ENCODE assay signal across 8 cellular contexts in genomic region chr3:196942226-196942914, GRCh38. TPM values are rescaled to one million over a fixed set of nuclear protein-coding genes. Genes with fewer than 3 reads are reported as not detected.
A peak's percentile ranks its signal among the peaks of the same experiment; 100 is the strongest.
DNase-seq lines count a peak whose midpoint lies in the region; ATAC-seq and TF ChIP-seq lines count a peak whose summit lies in the region.

TSS of gene NCBP2 (minus strand) at chr3:196942528. CDS start at chr3:196942503, 25 bp downstream.

- H3K4me3 ChIP-seq in cardiac muscle cell: peak within 1 kb of the TSS; percentile 99
- peak within 1 kb of the TSS; percentile 99 for H3K4me3 ChIP-seq in trophoblast cell (ENCODE audit: low read depth, low read length)
- H3K4me3 ChIP-seq in transverse colon: peak within 1 kb of the TSS; percentile 97 to 100 (median 98)

- H3K9me3 ChIP-seq in cardiac muscle cell (ENCODE audit: low read depth) (no peaks in the 10 kb centered on the region), trophoblast cell (ENCODE audit: insufficient read depth, low read depth, low read length) (peaks cover under 1% of the 10 kb centered on the region), transverse colon (no peaks in the 10 kb centered on the region)

- H3K4me1 ChIP-seq in cardiac muscle cell (ENCODE audit: low read depth) (peaks cover 14% of the 10 kb centered on the region), trophoblast cell (ENCODE audit: control insufficient read depth in 1 of 2, insufficient read depth in 2 of 2, low read length in 2 of 2) (peaks cover 6 to 11% of the 10 kb centered on the region in 2 experiments), transverse colon (peaks cover 6 to 45% (median 20%) of the 10 kb centered on the region in 4 donors)

- H2BK5ac ChIP-seq in trophoblast cell (ENCODE audit: low read depth, low read length, poor library complexity): peak within 1 kb of the TSS; percentile 65

- peak; percentile 98 to 99 (median 99) for DNase-seq in NCI-H1417 (lab: John Stamatoyannopoulos, UW)
- DNase-seq in SW 1271 (lab: John Stamatoyannopoulos, UW): peak; percentile 91 to 94
- DNase-seq in activated naive CD8-positive, alpha-beta T cell treated with anti-CD3 and anti-CD28 coated beads, Interleukin-2, amount 50 U/mL, for 24 hours: peak; percentile 100
- DNase-seq in cardiac muscle cell (ENCODE audit: low read depth in 1 of 2, low spot score in 1 of 2): peak; percentile 99
- peak; percentile 99 to 100 for DNase-seq in trophoblast cell
- DNase-seq in transverse colon: peak; percentile 99

- peak within 1 kb of the TSS; percentile 92 for H3K4me2 ChIP-seq in trophoblast cell (ENCODE audit: low read length)

- no CpG with 5 or more reads among the region's 77 CpGs for WGBS in trophoblast cell (ENCODE audit: extremely low coverage, insufficient coverage, insufficient read length)
- 0% methylated on average over 49 of the region's 77 CpGs; no CpG with 5 or more reads in 1 of the 2 donors for WGBS in transverse colon (ENCODE audit: low coverage in 1 of 2), 2 donors

- H3K36me3 Mint-ChIP-seq in activated naive CD8-positive, alpha-beta T cell treated with anti-CD3 and anti-CD28 coated beads, Interleukin-2, amount 50 U/mL, for 24 hours (ENCODE audit: low read depth): peaks cover 52% of the 10 kb centered on the region

- H2AK5ac ChIP-seq in trophoblast cell (ENCODE audit: low read length): peak within 1 kb of the TSS; percentile 39

- H3K36me3 ChIP-seq in cardiac muscle cell: peaks cover 12% of the 10 kb centered on the region
- H3K36me3 ChIP-seq in trophoblast cell (ENCODE audit: control insufficient read depth in 1 of 2, insufficient read depth in 2 of 2, low read length in 2 of 2): peaks cover 6 to 13% of the 10 kb centered on the region in 2 experiments
- peaks cover 0 to 17% (median 7%) of the 10 kb centered on the region in 4 donors for H3K36me3 ChIP-seq in transverse colon

- peak; percentile 94 for TF ChIP-seq POLR2A in transverse colon (IDR thresholded peaks at IDR 0.05)

- peak within 1 kb of the TSS; percentile 90 for H3K4ac ChIP-seq in trophoblast cell (ENCODE audit: low read depth, low read length)

- H3K14ac ChIP-seq in trophoblast cell (ENCODE audit: low read length): peak within 1 kb of the TSS; percentile 87

- peak within 1 kb of the TSS; percentile 94 for H4K8ac ChIP-seq in trophoblast cell (ENCODE audit: low read depth, low read length)

- H2BK12ac ChIP-seq in trophoblast cell (ENCODE audit: low read length): no peak within 1 kb of the TSS

- TF ChIP-seq EP300 in transverse colon (IDR thresholded peaks at IDR 0.05; ENCODE audit: low read depth): no peak

- H3K27ac ChIP-seq in cardiac muscle cell: peak within 1 kb of the TSS; percentile 93
- peak within 1 kb of the TSS; percentile 88 for H3K27ac ChIP-seq in trophoblast cell (ENCODE audit: low read depth, low read length)
- peak within 1 kb of the TSS; percentile 93 to 99 (median 96) for H3K27ac ChIP-seq in transverse colon

- intact Hi-C loops in transverse colon (cut with DNase I; ENCODE audit: low total_unique reads): no loop called here

- ATAC-seq in HG02763 (IDR thresholded peaks at IDR 0.05; ENCODE audit: unreplicated experiment): peak; percentile 97
- peak; percentile 95 for ATAC-seq in activated naive CD8-positive, alpha-beta T cell treated with anti-CD3 and anti-CD28 coated beads, Interleukin-2, amount 50 U/mL, for 24 hours

- peak within 1 kb of the TSS; percentile 100 for H3K4me3 Mint-ChIP-seq in activated naive CD8-positive, alpha-beta T cell treated with anti-CD3 and anti-CD28 coated beads, Interleukin-2, amount 50 U/mL, for 24 hours

- peak within 1 kb of the TSS; percentile 81 for H3K18ac ChIP-seq in trophoblast cell (ENCODE audit: low read length)

- peak within 1 kb of the TSS; percentile 92 for H4K91ac ChIP-seq in trophoblast cell (ENCODE audit: low read depth, low read length)

- peak within 1 kb of the TSS; percentile 99 for H3K27ac Mint-ChIP-seq in activated naive CD8-positive, alpha-beta T cell treated with anti-CD3 and anti-CD28 coated beads, Interleukin-2, amount 50 U/mL, for 24 hours

- H3K79me1 ChIP-seq in trophoblast cell (ENCODE audit: low read length): peaks cover 10% of the 10 kb centered on the region

- peaks cover 3% of the 10 kb centered on the region for H3K27me3 Mint-ChIP-seq in activated naive CD8-positive, alpha-beta T cell treated with anti-CD3 and anti-CD28 coated beads, Interleukin-2, amount 50 U/mL, for 24 hours

- no peaks in the 10 kb centered on the region for H3K9me3 Mint-ChIP-seq in activated naive CD8-positive, alpha-beta T cell treated with anti-CD3 and anti-CD28 coated beads, Interleukin-2, amount 50 U/mL, for 24 hours

- peak within 1 kb of the TSS; percentile 69 for H2BK120ac ChIP-seq in trophoblast cell (ENCODE audit: insufficient read depth, low read length, poor library complexity)

- peak within 1 kb of the TSS; percentile 93 for H3K9ac ChIP-seq in trophoblast cell (ENCODE audit: low read length)

- peak within 1 kb of the TSS; percentile 91 for H2AFZ ChIP-seq in trophoblast cell (ENCODE audit: insufficient read depth, low read length, poor library complexity)

- H3K79me2 ChIP-seq in trophoblast cell (ENCODE audit: control insufficient read depth, insufficient read depth, low read length, poor library complexity): peaks cover 16% of the 10 kb centered on the region

- TF ChIP-seq CTCF in GM12874 (IDR thresholded peaks at IDR 0.05; ENCODE audit: insufficient read depth, low read depth, low read length): peak; percentile 85
- peak; percentile 61 for TF ChIP-seq CTCF in cardiac muscle cell (IDR thresholded peaks at IDR 0.05; ENCODE audit: low read depth, low read length)
- peak; percentile 38 to 91 (median 65) for TF ChIP-seq CTCF in transverse colon (IDR thresholded peaks at IDR 0.05)

- H3K23ac ChIP-seq in trophoblast cell (ENCODE audit: low read length): no peak within 1 kb of the TSS

- H3K4me1 Mint-ChIP-seq in activated naive CD8-positive, alpha-beta T cell treated with anti-CD3 and anti-CD28 coated beads, Interleukin-2, amount 50 U/mL, for 24 hours: peaks cover 58% of the 10 kb centered on the region

- no peaks in the 10 kb centered on the region for H3K27me3 ChIP-seq in cardiac muscle cell
- H3K27me3 ChIP-seq in trophoblast cell (ENCODE audit: insufficient read depth, low read length): no peaks in the 10 kb centered on the region
- H3K27me3 ChIP-seq in transverse colon: no peaks in the 10 kb centered on the region

- in situ Hi-C loops in transverse colon (cut with MboI; ENCODE audit: low pct_ligation_motif_present in 1 of 4, low pct_unique_long_range_greater_than_20kb in 1 of 4, low sequenced_read_pairs in 3 of 4): no loop called here

- peak within 1 kb of the TSS; percentile 86 for H4K12ac ChIP-seq in trophoblast cell (ENCODE audit: low read depth, low read length)

RNA-seq across cellular contexts. Expression of gene NCBP2, which starts in this region (rescaled TPM):
- total RNA-seq in cardiac muscle cell: 51.8 and 52.9 TPM in 2 replicates
- 98.9 and 106 TPM in 2 replicates for polyA plus RNA-seq in cardiac muscle cell
- polyA plus RNA-seq in trophoblast cell (2013): 54.5 and 56.4 TPM in 2 replicates
- 10 to 100 TPM in 3 of 4 donors, 1 to 10 TPM in 1; 6.8 to 36.9 (median 31.8) TPM for total RNA-seq in transverse colon

Comparison
In these comparisons a context has a peak if more than half of its experiments do, and no peak if none do; other contexts are left out.
1. Peak in every context shown above with its lines: DNase-seq, ATAC-seq, H3K4me3 ChIP-seq and H3K27ac ChIP-seq.